Comparison of ENCODE assay signal across 1 cellular context in the genomic region with DNA sequence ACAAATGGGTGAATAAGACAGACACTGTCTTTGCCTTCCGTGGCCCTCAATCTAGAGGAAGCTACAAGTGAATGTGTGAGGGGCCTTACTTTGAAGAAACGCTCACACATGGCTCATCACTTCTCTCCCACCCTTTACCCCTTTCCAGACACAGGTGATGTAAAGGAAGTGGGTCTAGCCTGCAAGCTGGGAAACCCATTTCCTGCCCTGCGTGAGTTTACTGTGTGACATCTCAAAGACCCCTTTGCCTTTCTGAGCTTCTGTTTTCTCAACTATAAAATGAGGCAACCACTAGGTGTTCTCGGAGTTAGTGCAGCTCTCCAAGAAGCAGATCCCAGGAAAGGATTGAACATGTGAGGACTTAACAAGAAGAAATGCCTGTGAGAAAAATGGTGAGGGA.
TF ChIP-seq lines count a peak whose summit lies in the region.

No MANE protein-coding gene starts in this region.

TF ChIP-seq in K562, 482 proteins besides CTCF, POLR2A, EP300 and RAD21:
- TF ChIP-seq BCOR (IDR thresholded peaks at IDR 0.05) (peak; percentile 62; the same call in 1 of the 2 replicates), RBM25 (IDR thresholded peaks at IDR 0.05; ENCODE audit: low read depth, low read length, severe bottlenecking) (peak; percentile 55), ZFP36 (IDR thresholded peaks at IDR 0.05; ENCODE audit: low read depth, low read length, partially characterized antibody) (peak; percentile 10), HOXB6 (CRISPR knock-in tag; IDR thresholded peaks at IDR 0.05; ENCODE audit: borderline replicate concordance) (no peak), HNRNPK (IDR thresholded peaks at IDR 0.05; ENCODE audit: low read depth, low read length, poor library complexity, severe bottlenecking) (no peak), MGA (IDR thresholded peaks at IDR 0.05) (no peak)
